ENCODE assay signal across 24 cellular contexts in the genomic region with DNA sequence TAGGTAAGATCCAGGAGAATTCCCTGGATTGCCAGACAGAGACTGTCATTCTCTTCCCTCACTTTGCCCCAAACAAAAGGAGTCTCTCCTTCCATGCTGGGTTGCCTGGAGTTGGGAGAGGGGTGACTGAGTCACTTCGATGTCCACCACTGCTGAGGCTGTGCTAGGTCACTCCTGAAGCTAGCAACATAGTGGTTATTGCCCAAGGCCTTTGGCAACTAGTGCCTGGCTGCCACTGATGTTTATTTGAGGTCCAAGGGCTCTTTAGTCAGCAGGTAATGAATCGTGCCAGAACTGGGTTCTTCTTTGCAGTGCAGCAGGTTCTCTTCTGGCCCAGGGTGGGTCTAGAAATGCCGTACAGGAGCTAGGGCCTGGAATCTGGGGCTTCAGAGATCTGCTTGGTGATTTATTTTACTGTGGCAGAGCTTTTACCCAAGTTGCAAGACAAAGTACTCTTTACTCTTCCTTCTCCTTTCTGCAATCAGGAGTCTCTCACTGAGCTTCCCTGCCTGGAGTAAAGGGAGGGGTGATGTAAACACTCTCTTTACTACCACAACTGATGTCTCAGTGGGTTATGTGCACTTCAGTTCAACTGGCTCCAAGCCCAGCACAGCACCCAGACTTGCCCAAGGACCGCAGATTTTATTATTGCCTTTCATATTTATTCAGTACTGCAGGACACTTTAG.
A peak's percentile ranks its signal among the peaks of the same experiment; 100 is the strongest.
DNase-seq lines count a peak whose midpoint lies in the region; ATAC-seq and TF ChIP-seq lines count a peak whose summit lies in the region.
"Had no signal": no experiment of that assay in that cellular context is flagged by ENCODE, and none has a peak within 500 bp of the region (broad histone marks: within the 10 kb centered on the region; RNA-seq: fewer than 3 reads in every experiment).

No MANE protein-coding gene starts in this region.

- DNase-seq in MCF 10A (ENCODE audit: unreplicated experiment) (peak; percentile 27), breast epithelium (ENCODE audit: low spot score in 2 of 2) (no peak), adrenal gland (peak in 4 of 7 donors; percentile 23 to 58 (median 40)), left lobe of liver (ENCODE audit: low spot score) (peak; percentile 81), upper lobe of right lung (no peak), dedifferentiated amniotic fluid mesenchymal stem cell (ENCODE audit: extremely low spot score) (no peak), AML-193 (lab: John Stamatoyannopoulos, UW) (no peak), GM13976 (ENCODE audit: low spot score) (no peak)
- DNase-seq: activated CD4-positive, CD25-positive, alpha-beta regulatory T cell; activated CD8-positive, alpha-beta T cell treated with anti-CD3 and anti-CD28 coated beads, Interleukin-2, amount 10 ng/mL, durations not matched to agents 7 days and 5 days; activated naive CD4-positive, alpha-beta T cell treated with Interleukin-2 at 50 U/mL for 16 hours; activated T-cell treated with anti-CD3 and anti-CD28 coated beads, Interleukin-2, amount 50 U/mL, for 24 hours; erythroblast; KBM-7; left ventricle myocardium inferior; MV-4-11; NCI-H524 treated with DMSO at 0.1 percent for 48 hours; stimulated activated CD4-positive, alpha-beta T cell treated with anti-CD3 and anti-CD28 coated beads, Interleukin-4, amount 100 ng/mL, for 24 hours; T1000 had no signal

- peaks cover 8% of the 10 kb centered on the region for H3K36me3 Mint-ChIP-seq in MCF 10A (ENCODE audit: insufficient read depth, unreplicated experiment)
- H3K36me3 Mint-ChIP-seq: neural progenitor cell had no signal

- H3K4me1 Mint-ChIP-seq in MCF 10A (ENCODE audit: insufficient read depth, unreplicated experiment) = no peaks in the 10 kb centered on the region
- H3K4me1 Mint-ChIP-seq: central memory CD8-positive, alpha-beta T cell; neural progenitor cell had no signal

- in situ Hi-C loops in GM13976 (cut with MboI; ENCODE audit: low sequenced_read_pairs, unreplicated experiment) = no loop called here

- TF ChIP-seq POLR2A in breast epithelium (IDR thresholded peaks at IDR 0.05) (no peak), adrenal gland (IDR thresholded peaks at IDR 0.05) (no peak)

- no TSS peak for BruUV-seq in MCF 10A (replicated peaks; lab: Mats Ljungman, UMichigan)

- H3K27me3 Mint-ChIP-seq in MCF 10A (ENCODE audit: insufficient read depth, unreplicated experiment) = no peaks in the 10 kb centered on the region
- H3K27me3 Mint-ChIP-seq: activated T-cell treated with anti-CD3 and anti-CD28 coated beads, Interleukin-2, amount 50 U/mL, for 24 hours; central memory CD8-positive, alpha-beta T cell had no signal

- TF ChIP-seq CTCF in MCF 10A (IDR thresholded peaks at IDR 0.05; ENCODE audit: unreplicated experiment) = no peak
- TF ChIP-seq CTCF in breast epithelium (IDR thresholded peaks at IDR 0.05) = no peak
- TF ChIP-seq CTCF in adrenal gland (IDR thresholded peaks at IDR 0.05) = no peak
- TF ChIP-seq CTCF in upper lobe of right lung (IDR thresholded peaks at IDR 0.05) = no peak
- no peak for TF ChIP-seq CTCF in GM13976 (IDR thresholded peaks at IDR 0.05; ENCODE audit: borderline replicate concordance, control extremely low read depth, extremely low read depth, insufficient read depth, missing control alignments)

- CTCF ChIA-PET in MCF 10A (lab: Yijun Ruan, JAX) = no interaction called here

- H3K36me3 ChIP-seq in breast epithelium = no peaks in the 10 kb centered on the region
- no peaks in the 10 kb centered on the region for H3K36me3 ChIP-seq in adrenal gland (replicated peaks in 1 of 2)
- no peaks in the 10 kb centered on the region for H3K36me3 ChIP-seq in upper lobe of right lung
- H3K36me3 ChIP-seq: neural progenitor cell, prostate gland had no signal

- ATAC-seq in left lobe of liver (peak; percentile 96), upper lobe of right lung (peak; percentile 85)
- ATAC-seq: activated CD8-positive, alpha-beta T cell treated with anti-CD3 and anti-CD28 coated beads, Interleukin-2, amount 10 ng/mL, durations not matched to agents 7 days and 5 days had no signal

- no peak overlapping the region for H3K27ac ChIP-seq in breast epithelium
- peak overlapping the region in 1 of 5 donors; percentile 4 for H3K27ac ChIP-seq in adrenal gland
- H3K27ac ChIP-seq in upper lobe of right lung = no peak overlapping the region
- H3K27ac ChIP-seq: BLaER1, left ventricle myocardium inferior, neural progenitor cell, prostate gland had no signal

- 73 to 78% (median 76%) methylated on average over 4 of the region's 4 CpGs for WGBS in adrenal gland, 4 donors

- POLR2A ChIA-PET in MCF 10A (lab: Yijun Ruan, JAX) = no interaction called here

- intact Hi-C loops in MCF 10A (cut with micrococcal nuclease) = no loop called here
- intact Hi-C loops in breast epithelium (cut with DNase I; ENCODE audit: low total_unique reads) = no loop called here
- intact Hi-C loops in adrenal gland (cut with DNase I) = no loop called here
- intact Hi-C loops in upper lobe of right lung (cut with DNase I) = no loop called here

- H3K4me1 ChIP-seq in breast epithelium (no peaks in the 10 kb centered on the region), adrenal gland (replicated peaks in 1 of 2) (no peaks in the 10 kb centered on the region), upper lobe of right lung (no peaks in the 10 kb centered on the region)
- H3K4me1 ChIP-seq: BLaER1, left ventricle myocardium inferior, neural progenitor cell, prostate gland had no signal

- no peak overlapping the region for H3K4me3 Mint-ChIP-seq in MCF 10A (ENCODE audit: unreplicated experiment)
- H3K4me3 Mint-ChIP-seq: activated CD8-positive, alpha-beta T cell treated with anti-CD3 and anti-CD28 coated beads, Interleukin-2, amount 10 ng/mL, durations not matched to agents 7 days and 5 days; activated T-cell treated with anti-CD3 and anti-CD28 coated beads, Interleukin-2, amount 50 U/mL, for 24 hours; central memory CD8-positive, alpha-beta T cell; neural progenitor cell had no signal

- no peak overlapping the region for H3K27ac Mint-ChIP-seq in MCF 10A (ENCODE audit: low read depth, unreplicated experiment)
- H3K27ac Mint-ChIP-seq: activated CD8-positive, alpha-beta T cell treated with anti-CD3 and anti-CD28 coated beads, Interleukin-2, amount 10 ng/mL, durations not matched to agents 7 days and 5 days; activated T-cell treated with anti-CD3 and anti-CD28 coated beads, Interleukin-2, amount 50 U/mL, for 24 hours; neural progenitor cell had no signal

- H3K9me3 Mint-ChIP-seq in MCF 10A (ENCODE audit: unreplicated experiment) = no peaks in the 10 kb centered on the region
- H3K9me3 Mint-ChIP-seq: activated T-cell treated with anti-CD3 and anti-CD28 coated beads, Interleukin-2, amount 50 U/mL, for 24 hours; neural progenitor cell had no signal

- H3K27me3 ChIP-seq in breast epithelium (no peaks in the 10 kb centered on the region), adrenal gland (no peaks in the 10 kb centered on the region), upper lobe of right lung (no peaks in the 10 kb centered on the region)
- H3K27me3 ChIP-seq: BLaER1, neural progenitor cell had no signal

- H3K4me3 ChIP-seq in breast epithelium (no peak overlapping the region), adrenal gland (no peak overlapping the region), upper lobe of right lung (no peak overlapping the region)
- H3K4me3 ChIP-seq: BLaER1, left ventricle myocardium inferior, neural progenitor cell, prostate gland, smooth muscle cell had no signal

- H3K9me3 ChIP-seq in breast epithelium (no peaks in the 10 kb centered on the region), adrenal gland (replicated peaks in 1 of 3) (no peaks in the 10 kb centered on the region), upper lobe of right lung (no peaks in the 10 kb centered on the region)
- H3K9me3 ChIP-seq: BLaER1, left ventricle myocardium inferior, prostate gland had no signal

Comparison
In these comparisons a context has a peak if more than half of its experiments do, and no peak if none do; other contexts are left out.
1. DNase-seq: peak in MCF 10A (single experiment), adrenal gland (4 of 7) and left lobe of liver (single experiment); none in breast epithelium (0 of 2), upper lobe of right lung (single experiment), dedifferentiated amniotic fluid mesenchymal stem cell (single experiment), AML-193 (0 of 2) and GM13976 (single experiment).